In the genomic region with DNA sequence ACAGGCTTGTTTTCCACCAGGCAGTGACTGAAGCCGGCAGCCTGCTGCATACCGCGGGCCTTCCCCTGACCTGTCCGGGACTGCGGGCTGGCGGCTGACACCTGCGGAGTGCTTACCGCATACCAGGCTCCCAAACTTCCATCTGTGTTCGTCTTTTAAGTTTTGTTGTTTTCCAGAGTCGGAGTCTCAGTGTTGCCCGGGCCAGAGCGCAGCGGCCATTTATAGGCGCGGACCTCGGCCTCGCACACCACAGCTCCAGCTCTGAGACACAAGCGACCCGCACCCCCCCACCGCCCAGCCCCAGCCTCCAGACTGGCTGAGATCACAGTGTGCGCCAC, we compare ENCODE assay signal across 1 cellular context.
TF ChIP-seq lines count a peak whose summit lies in the region.

No MANE protein-coding gene starts in this region.

TF ChIP-seq in IMR-90, 13 proteins besides CTCF, POLR2A, EP300 and RAD21:
- TF ChIP-seq NFE2L2 (IDR thresholded peaks at IDR 0.05; ENCODE audit: low read depth, low read length): no peak
- TF ChIP-seq, protein P1, sequence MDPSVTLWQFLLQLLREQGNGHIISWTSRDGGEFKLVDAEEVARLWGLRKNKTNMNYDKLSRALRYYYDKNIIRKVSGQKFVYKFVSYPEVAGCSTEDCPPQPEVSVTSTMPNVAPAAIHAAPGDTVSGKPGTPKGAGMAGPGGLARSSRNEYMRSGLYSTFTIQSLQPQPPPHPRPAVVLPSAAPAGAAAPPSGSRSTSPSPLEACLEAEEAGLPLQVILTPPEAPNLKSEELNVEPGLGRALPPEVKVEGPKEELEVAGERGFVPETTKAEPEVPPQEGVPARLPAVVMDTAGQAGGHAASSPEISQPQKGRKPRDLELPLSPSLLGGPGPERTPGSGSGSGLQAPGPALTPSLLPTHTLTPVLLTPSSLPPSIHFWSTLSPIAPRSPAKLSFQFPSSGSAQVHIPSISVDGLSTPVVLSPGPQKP (IDR thresholded peaks at IDR 0.05; ENCODE audit: borderline replicate concordance, low read depth, low read length): no peak
- no peak for TF ChIP-seq RCOR1 (IDR thresholded peaks at IDR 0.05; ENCODE audit: insufficient replicate concordance, low read length)
- TF ChIP-seq MAZ (IDR thresholded peaks at IDR 0.05; ENCODE audit: borderline replicate concordance, low read depth, low read length): no peak
- TF ChIP-seq MXI1 (IDR thresholded peaks at IDR 0.05; ENCODE audit: borderline replicate concordance, low read depth, low read length): no peak
